In genomic region chr21:45800339-45801080, GRCh38 we compare ENCODE assay signal across 16 cellular contexts.
A peak's percentile ranks its signal among the peaks of the same experiment; 100 is the strongest.
DNase-seq lines count a peak whose midpoint lies in the region; ATAC-seq and TF ChIP-seq lines count a peak whose summit lies in the region.
"Had no signal": no experiment of that assay in that cellular context is flagged by ENCODE, and none has a peak within 500 bp of the region (broad histone marks: within the 10 kb centered on the region; RNA-seq: fewer than 3 reads in every experiment).

No MANE protein-coding gene starts in this region.

- no peak overlapping the region for H3K27ac ChIP-seq in dorsolateral prefrontal cortex
- H3K27ac ChIP-seq: GM23248 had no signal

- ATAC-seq in stimulated activated memory B cell treated with anti-CD40 and anti-IgM and Interleukin-4, amounts not matched to agents 10 μg/mL and 1 μg/mL and 100 μg/mL, for 72 hours, result peak; percentile 51
- ATAC-seq: Panc1 had no signal

- H3K4me1 Mint-ChIP-seq in stimulated activated memory B cell treated with anti-CD40 and anti-IgM and Interleukin-4, amounts not matched to agents 10 μg/mL and 1 μg/mL and 100 μg/mL, for 72 hours, result no peaks in the 10 kb centered on the region
- H3K4me1 Mint-ChIP-seq: CD4-positive, alpha-beta memory T cell had no signal

- H3K4me3 Mint-ChIP-seq in stimulated activated memory B cell treated with anti-CD40 and anti-IgM and Interleukin-4, amounts not matched to agents 10 μg/mL and 1 μg/mL and 100 μg/mL, for 72 hours, result no peak overlapping the region
- H3K4me3 Mint-ChIP-seq: CD4-positive, alpha-beta memory T cell had no signal

- peaks cover 0 to 5% (median 0%) of the 10 kb centered on the region in 45 donors for H3K27me3 ChIP-seq in dorsolateral prefrontal cortex

- H3K36me3 Mint-ChIP-seq in stimulated activated memory B cell treated with anti-CD40 and anti-IgM and Interleukin-4, amounts not matched to agents 10 μg/mL and 1 μg/mL and 100 μg/mL, for 72 hours, result no peaks in the 10 kb centered on the region
- H3K36me3 Mint-ChIP-seq: CD4-positive, alpha-beta memory T cell had no signal

- H3K9me3 Mint-ChIP-seq in stimulated activated memory B cell treated with anti-CD40 and anti-IgM and Interleukin-4, amounts not matched to agents 10 μg/mL and 1 μg/mL and 100 μg/mL, for 72 hours, result no peaks in the 10 kb centered on the region
- H3K9me3 Mint-ChIP-seq: CD4-positive, alpha-beta memory T cell had no signal

- intact Hi-C loops in dorsolateral prefrontal cortex (cut with DNase I), result no loop called here

- no peak overlapping the region for H3K4me3 ChIP-seq in dorsolateral prefrontal cortex
- H3K4me3 ChIP-seq: GM23248 had no signal

- no peaks in the 10 kb centered on the region for H3K27me3 Mint-ChIP-seq in stimulated activated memory B cell treated with anti-CD40 and anti-IgM and Interleukin-4, amounts not matched to agents 10 μg/mL and 1 μg/mL and 100 μg/mL, for 72 hours

- no peak overlapping the region for H3K27ac Mint-ChIP-seq in stimulated activated memory B cell treated with anti-CD40 and anti-IgM and Interleukin-4, amounts not matched to agents 10 μg/mL and 1 μg/mL and 100 μg/mL, for 72 hours

- DNase-seq in NCI-H2196 (lab: John Stamatoyannopoulos, UW; ENCODE audit: unreplicated experiment) (peak; percentile 34), NCI-H2196 treated with DMSO at 0.1 percent for 48 hours (lab: John Stamatoyannopoulos, UW; ENCODE audit: unreplicated experiment) (no peak), D341Med (ENCODE audit: low spot score) (peak; percentile 31), iPS-NIHi7 (ENCODE audit: extremely low spot score) (peak; percentile 6), dorsolateral prefrontal cortex (no peak), NCI-H1436 treated with DMSO at 0.1 percent for 48 hours (lab: John Stamatoyannopoulos, UW) (no peak)
- DNase-seq in stimulated activated CD4-positive, alpha-beta T cell treated with anti-CD3 and anti-CD28 coated beads, Interleukin-4, amount 100 ng/mL, for 24 hours, result no peak
- DNase-seq: CD4-positive, alpha-beta memory T cell; GM23248; KG1; NCI-H1105 treated with DMSO at 0.1 percent for 48 hours; NCI-H187; NCI-H2107; NCI-H526 treated with DMSO at 0.1 percent for 48 hours had no signal

- TF ChIP-seq CTCF in dorsolateral prefrontal cortex (IDR thresholded peaks at IDR 0.05 in 54 of 56, conservative IDR thresholded peaks at IDR 0.05 in 2 of 56; ENCODE audit: low read depth in 1 of 56, partially characterized antibody in 56 of 56), result no peak

Comparison
In these comparisons a context has a peak if more than half of its experiments do, and no peak if none do; other contexts are left out.
1. DNase-seq: peak in NCI-H2196 (single experiment), D341Med (single experiment) and iPS-NIHi7 (single experiment); none in NCI-H2196 treated with DMSO at 0.1 percent for 48 hours (single experiment), dorsolateral prefrontal cortex (0 of 10), stimulated activated CD4-positive, alpha-beta T cell treated with anti-CD3 and anti-CD28 coated beads, Interleukin-4, amount 100 ng/mL, for 24 hours (single experiment) and NCI-H1436 treated with DMSO at 0.1 percent for 48 hours (single experiment).